Comparison of ENCODE assay signal across 1 cellular context in the genomic region with DNA sequence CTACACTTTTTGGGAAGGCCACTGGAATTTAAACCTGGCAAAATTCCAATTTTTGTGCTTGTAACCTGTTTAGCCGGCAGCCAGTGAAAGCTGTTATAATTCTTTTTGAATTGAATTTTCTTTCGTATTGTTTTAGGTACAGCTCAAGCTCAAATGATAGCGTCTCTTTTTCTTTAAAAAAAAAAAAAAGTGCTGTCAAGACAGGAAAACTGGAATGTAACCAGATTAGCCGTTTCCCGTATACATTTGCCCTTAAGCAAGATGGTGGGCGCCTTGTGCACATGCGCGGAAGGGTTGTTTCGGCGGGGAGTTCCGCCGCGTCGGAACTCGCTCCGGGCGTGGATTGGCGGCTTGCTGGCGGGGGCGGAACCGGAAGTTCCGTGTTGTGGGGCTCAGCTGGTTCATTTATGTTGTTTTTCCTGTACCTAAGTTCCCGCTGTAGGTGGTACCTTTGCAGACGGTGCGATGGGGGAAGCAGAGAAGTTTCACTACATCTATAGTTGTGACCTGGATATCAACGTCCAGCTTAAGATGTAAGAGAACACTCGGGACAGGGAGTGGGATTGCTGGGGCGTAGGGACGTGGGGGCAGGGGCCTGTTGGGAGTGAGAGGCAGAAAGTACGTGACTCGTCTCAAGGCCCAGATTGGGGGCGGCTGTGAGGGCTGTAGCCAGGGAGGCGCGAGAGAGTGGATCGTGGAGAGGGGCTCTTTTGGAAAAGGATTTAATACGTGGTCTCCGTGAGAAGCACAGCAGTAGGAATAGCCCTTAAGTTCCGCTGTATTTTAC.
TF ChIP-seq lines count a peak whose summit lies in the region.

TSS of gene PIK3C3 (plus strand) at position 408 of the 787 bp plus-strand sequence. CDS start at position 466, 58 bp downstream.

TF ChIP-seq in K562, 482 proteins besides CTCF, POLR2A, EP300 and RAD21 (continued from another document and continues in another):
- TF ChIP-seq ZNF609 (CRISPR knock-in tag; IDR thresholded peaks at IDR 0.05; ENCODE audit: borderline replicate concordance): no peak
- 0 out of 2 replicates have a peak, but pooled peaks have one; percentile 20 for TF ChIP-seq ESRRB (CRISPR knock-in tag; IDR thresholded peaks at IDR 0.05; ENCODE audit: borderline replicate concordance)
- no peak for TF ChIP-seq STAT5B (CRISPR knock-in tag; IDR thresholded peaks at IDR 0.05)
- peak; percentile 82 for TF ChIP-seq ELF2 (CRISPR knock-in tag; IDR thresholded peaks at IDR 0.05)
- no peak for TF ChIP-seq POLR3G (IDR thresholded peaks at IDR 0.05; ENCODE audit: extremely low read depth, insufficient read length, insufficient replicate concordance)
- TF ChIP-seq IRF9 (tag; IDR thresholded peaks at IDR 0.05): no peak
- no peak for TF ChIP-seq ZNF324 (CRISPR knock-in tag; IDR thresholded peaks at IDR 0.05)
- TF ChIP-seq POLR2B (IDR thresholded peaks at IDR 0.05; ENCODE audit: low read depth, partially characterized antibody): peak; percentile 66
- TF ChIP-seq ID3 (CRISPR knock-in tag; IDR thresholded peaks at IDR 0.05): no peak
- TF ChIP-seq ID3 (tag; IDR thresholded peaks at IDR 0.05): no peak
- no peak for TF ChIP-seq CTCFL (IDR thresholded peaks at IDR 0.05; ENCODE audit: borderline replicate concordance, insufficient read depth, low read depth, low read length, poor library complexity, severe bottlenecking)
- no peak for TF ChIP-seq CEBPG (CRISPR knock-in tag; IDR thresholded peaks at IDR 0.05)
- no peak for TF ChIP-seq CEBPG (tag; conservative IDR thresholded peaks at IDR 0.05 in 1 of 2, IDR thresholded peaks at IDR 0.05 in 1 of 2)
- no peak for TF ChIP-seq MCM2 (IDR thresholded peaks at IDR 0.05; ENCODE audit: low read depth)
- TF ChIP-seq LEF1 (IDR thresholded peaks at IDR 0.05): no peak
- TF ChIP-seq ZNF717 (CRISPR knock-in tag; IDR thresholded peaks at IDR 0.05): no peak
- no peak for TF ChIP-seq PRMT5 (CRISPR knock-in tag; IDR thresholded peaks at IDR 0.05)
- TF ChIP-seq SAFB2 (IDR thresholded peaks at IDR 0.05; ENCODE audit: borderline replicate concordance, low read depth, low read length, severe bottlenecking): no peak
- no peak for TF ChIP-seq ZNF197 (CRISPR knock-in tag; IDR thresholded peaks at IDR 0.05; ENCODE audit: low read depth)
- TF ChIP-seq C11orf30 (IDR thresholded peaks at IDR 0.05; ENCODE audit: low read depth): peak; percentile 78
- no peak for TF ChIP-seq ZNF121 (CRISPR knock-in tag; conservative IDR thresholded peaks at IDR 0.05)
- TF ChIP-seq NR2C1 (IDR thresholded peaks at IDR 0.05): peak; percentile 14; the same call in 1 of the 2 replicates
- 0 out of 2 replicates have a peak, but pooled peaks have one; percentile 19 for TF ChIP-seq NR2C1 (tag; IDR thresholded peaks at IDR 0.05)
- peak; percentile 80; the same call in 1 of the 2 replicates for TF ChIP-seq PHF8 (IDR thresholded peaks at IDR 0.05; ENCODE audit: borderline replicate concordance, low read length)
- TF ChIP-seq, protein P1, sequence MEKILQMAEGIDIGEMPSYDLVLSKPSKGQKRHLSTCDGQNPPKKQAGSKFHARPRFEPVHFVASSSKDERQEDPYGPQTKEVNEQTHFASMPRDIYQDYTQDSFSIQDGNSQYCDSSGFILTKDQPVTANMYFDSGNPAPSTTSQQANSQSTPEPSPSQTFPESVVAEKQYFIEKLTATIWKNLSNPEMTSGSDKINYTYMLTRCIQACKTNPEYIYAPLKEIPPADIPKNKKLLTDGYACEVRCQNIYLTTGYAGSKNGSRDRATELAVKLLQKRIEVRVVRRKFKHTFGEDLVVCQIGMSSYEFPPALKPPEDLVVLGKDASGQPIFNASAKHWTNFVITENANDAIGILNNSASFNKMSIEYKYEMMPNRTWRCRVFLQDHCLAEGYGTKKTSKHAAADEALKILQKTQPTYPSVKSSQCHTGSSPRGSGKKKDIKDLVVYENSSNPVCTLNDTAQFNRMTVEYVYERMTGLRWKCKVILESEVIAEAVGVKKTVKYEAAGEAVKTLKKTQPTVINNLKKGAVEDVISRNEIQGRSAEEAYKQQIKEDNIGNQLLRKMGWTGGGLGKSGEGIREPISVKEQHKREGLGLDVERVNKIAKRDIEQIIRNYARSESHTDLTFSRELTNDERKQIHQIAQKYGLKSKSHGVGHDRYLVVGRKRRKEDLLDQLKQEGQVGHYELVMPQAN (IDR thresholded peaks at IDR 0.05; ENCODE audit: borderline replicate concordance): peak; percentile 93
- TF ChIP-seq KAT8 (IDR thresholded peaks at IDR 0.05; ENCODE audit: low read depth): no peak
- TF ChIP-seq, protein P2, sequence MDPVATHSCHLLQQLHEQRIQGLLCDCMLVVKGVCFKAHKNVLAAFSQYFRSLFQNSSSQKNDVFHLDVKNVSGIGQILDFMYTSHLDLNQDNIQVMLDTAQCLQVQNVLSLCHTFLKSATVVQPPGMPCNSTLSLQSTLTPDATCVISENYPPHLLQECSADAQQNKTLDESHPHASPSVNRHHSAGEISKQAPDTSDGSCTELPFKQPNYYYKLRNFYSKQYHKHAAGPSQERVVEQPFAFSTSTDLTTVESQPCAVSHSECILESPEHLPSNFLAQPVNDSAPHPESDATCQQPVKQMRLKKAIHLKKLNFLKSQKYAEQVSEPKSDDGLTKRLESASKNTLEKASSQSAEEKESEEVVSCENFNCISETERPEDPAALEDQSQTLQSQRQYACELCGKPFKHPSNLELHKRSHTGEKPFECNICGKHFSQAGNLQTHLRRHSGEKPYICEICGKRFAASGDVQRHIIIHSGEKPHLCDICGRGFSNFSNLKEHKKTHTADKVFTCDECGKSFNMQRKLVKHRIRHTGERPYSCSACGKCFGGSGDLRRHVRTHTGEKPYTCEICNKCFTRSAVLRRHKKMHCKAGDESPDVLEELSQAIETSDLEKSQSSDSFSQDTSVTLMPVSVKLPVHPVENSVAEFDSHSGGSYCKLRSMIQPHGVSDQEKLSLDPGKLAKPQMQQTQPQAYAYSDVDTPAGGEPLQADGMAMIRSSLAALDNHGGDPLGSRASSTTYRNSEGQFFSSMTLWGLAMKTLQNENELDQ (CRISPR knock-in tag; IDR thresholded peaks at IDR 0.05; ENCODE audit: borderline replicate concordance): no peak
- no peak for TF ChIP-seq HDAC3 (IDR thresholded peaks at IDR 0.05; ENCODE audit: borderline replicate concordance, partially characterized antibody)
- TF ChIP-seq BRD4 (IDR thresholded peaks at IDR 0.05): no peak
- TF ChIP-seq, protein P3, sequence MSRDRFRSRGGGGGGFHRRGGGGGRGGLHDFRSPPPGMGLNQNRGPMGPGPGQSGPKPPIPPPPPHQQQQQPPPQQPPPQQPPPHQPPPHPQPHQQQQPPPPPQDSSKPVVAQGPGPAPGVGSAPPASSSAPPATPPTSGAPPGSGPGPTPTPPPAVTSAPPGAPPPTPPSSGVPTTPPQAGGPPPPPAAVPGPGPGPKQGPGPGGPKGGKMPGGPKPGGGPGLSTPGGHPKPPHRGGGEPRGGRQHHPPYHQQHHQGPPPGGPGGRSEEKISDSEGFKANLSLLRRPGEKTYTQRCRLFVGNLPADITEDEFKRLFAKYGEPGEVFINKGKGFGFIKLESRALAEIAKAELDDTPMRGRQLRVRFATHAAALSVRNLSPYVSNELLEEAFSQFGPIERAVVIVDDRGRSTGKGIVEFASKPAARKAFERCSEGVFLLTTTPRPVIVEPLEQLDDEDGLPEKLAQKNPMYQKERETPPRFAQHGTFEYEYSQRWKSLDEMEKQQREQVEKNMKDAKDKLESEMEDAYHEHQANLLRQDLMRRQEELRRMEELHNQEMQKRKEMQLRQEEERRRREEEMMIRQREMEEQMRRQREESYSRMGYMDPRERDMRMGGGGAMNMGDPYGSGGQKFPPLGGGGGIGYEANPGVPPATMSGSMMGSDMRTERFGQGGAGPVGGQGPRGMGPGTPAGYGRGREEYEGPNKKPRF (IDR thresholded peaks at IDR 0.05; ENCODE audit: low read depth, low read length): no peak
- TF ChIP-seq ZNF507 (tag; conservative IDR thresholded peaks at IDR 0.05): no peak
- TF ChIP-seq, protein P4, sequence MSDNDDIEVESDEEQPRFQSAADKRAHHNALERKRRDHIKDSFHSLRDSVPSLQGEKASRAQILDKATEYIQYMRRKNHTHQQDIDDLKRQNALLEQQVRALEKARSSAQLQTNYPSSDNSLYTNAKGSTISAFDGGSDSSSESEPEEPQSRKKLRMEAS (CRISPR knock-in tag; IDR thresholded peaks at IDR 0.05): peak; percentile 8; the same call in 1 of the 2 replicates
- TF ChIP-seq SRSF1 (IDR thresholded peaks at IDR 0.05; ENCODE audit: low read depth, low read length): peak; percentile 82; the same call in 1 of the 2 replicates
- TF ChIP-seq PHB (CRISPR knock-in tag; IDR thresholded peaks at IDR 0.05): no peak
- TF ChIP-seq, protein P5, sequence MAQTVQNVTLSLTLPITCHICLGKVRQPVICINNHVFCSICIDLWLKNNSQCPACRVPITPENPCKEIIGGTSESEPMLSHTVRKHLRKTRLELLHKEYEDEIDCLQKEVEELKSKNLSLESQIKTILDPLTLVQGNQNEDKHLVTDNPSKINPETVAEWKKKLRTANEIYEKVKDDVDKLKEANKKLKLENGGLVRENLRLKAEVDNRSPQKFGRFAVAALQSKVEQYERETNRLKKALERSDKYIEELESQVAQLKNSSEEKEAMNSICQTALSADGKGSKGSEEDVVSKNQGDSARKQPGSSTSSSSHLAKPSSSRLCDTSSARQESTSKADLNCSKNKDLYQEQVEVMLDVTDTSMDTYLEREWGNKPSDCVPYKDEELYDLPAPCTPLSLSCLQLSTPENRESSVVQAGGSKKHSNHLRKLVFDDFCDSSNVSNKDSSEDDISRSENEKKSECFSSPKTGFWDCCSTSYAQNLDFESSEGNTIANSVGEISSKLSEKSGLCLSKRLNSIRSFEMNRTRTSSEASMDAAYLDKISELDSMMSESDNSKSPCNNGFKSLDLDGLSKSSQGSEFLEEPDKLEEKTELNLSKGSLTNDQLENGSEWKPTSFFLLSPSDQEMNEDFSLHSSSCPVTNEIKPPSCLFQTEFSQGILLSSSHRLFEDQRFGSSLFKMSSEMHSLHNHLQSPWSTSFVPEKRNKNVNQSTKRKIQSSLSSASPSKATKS (CRISPR knock-in tag; IDR thresholded peaks at IDR 0.05): no peak; the same call in 1 of the 2 replicates
- no peak for TF ChIP-seq KHSRP (IDR thresholded peaks at IDR 0.05)
- no peak; the same call in 1 of the 2 replicates for TF ChIP-seq SPI1 (IDR thresholded peaks at IDR 0.05; ENCODE audit: borderline replicate concordance, low read depth, low read length)
- TF ChIP-seq STAT5A (IDR thresholded peaks at IDR 0.05; ENCODE audit: borderline replicate concordance, low read length): no peak
